In the genomic region with DNA sequence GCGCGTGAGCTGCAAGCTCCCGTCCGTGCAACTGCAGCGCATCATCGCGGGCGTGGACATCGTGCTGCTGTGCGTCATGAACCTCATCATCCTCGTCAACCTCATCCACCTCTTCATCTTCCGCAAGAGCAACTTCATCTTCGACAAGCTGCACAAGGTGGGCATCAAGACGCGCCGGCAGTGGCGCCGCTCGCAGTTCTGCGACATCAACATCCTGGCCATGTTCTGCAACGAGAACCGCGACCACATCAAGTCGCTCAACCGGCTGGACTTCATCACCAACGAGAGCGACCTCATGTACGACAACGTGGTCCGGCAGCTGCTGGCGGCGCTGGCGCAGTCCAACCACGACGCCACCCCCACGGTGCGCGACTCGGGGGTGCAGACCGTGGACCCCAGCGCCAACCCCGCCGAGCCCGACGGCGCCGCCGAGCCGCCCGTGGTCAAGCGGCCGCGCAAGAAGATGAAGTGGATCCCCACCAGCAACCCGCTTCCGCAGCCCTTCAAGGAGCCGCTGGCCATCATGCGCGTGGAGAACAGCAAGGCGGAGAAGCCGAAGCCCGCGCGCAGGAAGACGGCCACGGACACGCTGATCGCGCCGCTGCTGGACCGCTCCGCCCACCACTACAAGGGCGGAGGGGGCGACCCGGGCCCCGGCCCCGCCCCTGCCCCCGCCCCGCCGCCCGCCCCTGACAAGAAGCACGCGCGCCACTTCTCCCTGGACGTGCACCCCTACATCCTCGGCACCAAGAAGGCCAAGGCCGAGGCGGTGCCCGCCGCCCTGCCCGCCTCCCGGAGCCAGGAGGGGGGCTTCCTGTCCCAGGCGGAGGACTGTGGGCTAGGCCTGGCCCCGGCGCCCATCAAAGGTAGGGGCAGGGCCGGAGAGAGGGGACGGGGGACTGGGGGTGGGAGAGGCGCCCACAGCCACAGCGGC, we compare ENCODE assay signal across 19 cellular contexts.
"Had no signal": no experiment of that assay in that cellular context is flagged by ENCODE, and none has a peak within 500 bp of the region (broad histone marks: within the 10 kb centered on the region; RNA-seq: fewer than 3 reads in every experiment).

No MANE protein-coding gene starts in this region.

- H3K27ac Mint-ChIP-seq: activated CD4-positive, alpha-beta memory T cell treated with anti-CD3 and anti-CD28 coated beads for 36 hours; activated CD4-positive, alpha-beta T cell treated with anti-CD3 and anti-CD28 coated beads for 36 hours; activated CD8-positive, alpha-beta memory T cell treated with anti-CD3 and anti-CD28 coated beads, Interleukin-2, amount 10 ng/mL, durations not matched to agents 7 days and 5 days; activated naive CD8-positive, alpha-beta T cell treated with anti-CD3 and anti-CD28 coated beads, Interleukin-2, amount 10 ng/mL, durations not matched to agents 7 days and 5 days; activated T-helper 2 cell treated with anti-CD3 and anti-CD28 coated beads, Interferon-gamma antibody, Interleukin-2, Interleukin-4, amounts not matched to agents 10 μg/mL and 5 μg/mL and 100 μg/mL, durations not matched to agents 14 hours and 24 hours and 36 hours; effector memory CD8-positive, alpha-beta T cell; mesothelial cell of epicardium; stimulated activated naive CD8-positive, alpha-beta T cell treated with anti-CD3 and anti-CD28 coated beads, Interleukin-15, amount 100 ng/mL, for 72 hours; T-cell; WTC11 had no signal

- H3K9me3 Mint-ChIP-seq: activated CD4-positive, alpha-beta memory T cell treated with anti-CD3 and anti-CD28 coated beads for 36 hours; activated naive CD8-positive, alpha-beta T cell treated with anti-CD3 and anti-CD28 coated beads, Interleukin-2, amount 10 ng/mL, durations not matched to agents 7 days and 5 days; activated T-helper 2 cell treated with anti-CD3 and anti-CD28 coated beads, Interferon-gamma antibody, Interleukin-2, Interleukin-4, amounts not matched to agents 10 μg/mL and 5 μg/mL and 100 μg/mL, durations not matched to agents 14 hours and 24 hours and 36 hours; effector memory CD8-positive, alpha-beta T cell; mesothelial cell of epicardium; stimulated activated naive CD8-positive, alpha-beta T cell treated with anti-CD3 and anti-CD28 coated beads, Interleukin-15, amount 100 ng/mL, for 72 hours; T-cell; WTC11 had no signal

- ATAC-seq: activated CD4-positive, alpha-beta T cell treated with anti-CD3 and anti-CD28 coated beads for 36 hours; activated CD8-positive, alpha-beta memory T cell treated with anti-CD3 and anti-CD28 coated beads, Interleukin-2, amount 10 ng/mL, durations not matched to agents 7 days and 5 days; effector memory CD8-positive, alpha-beta T cell; left cardiac atrium; pancreas; stimulated activated naive CD8-positive, alpha-beta T cell treated with anti-CD3 and anti-CD28 coated beads, Interleukin-15, amount 100 ng/mL, for 72 hours; T-cell; WTC11 had no signal

- DNase-seq: activated CD4-positive, alpha-beta memory T cell treated with anti-CD3 and anti-CD28 coated beads for 36 hours; activated CD8-positive, alpha-beta memory T cell treated with anti-CD3 and anti-CD28 coated beads, Interleukin-2, amount 10 ng/mL, durations not matched to agents 7 days and 5 days; activated naive CD4-positive, alpha-beta T cell treated with Interleukin-2 at 50 U/mL for 16 hours; amygdala; effector memory CD8-positive, alpha-beta T cell; esophagus squamous epithelium; left cardiac atrium; stimulated activated CD4-positive, alpha-beta T cell treated with anti-CD3 and anti-CD28 coated beads, Interleukin-2, amount 100 ng/mL, for 24 hours; stimulated activated naive CD8-positive, alpha-beta T cell treated with anti-CD3 and anti-CD28 coated beads, Interleukin-15, amount 100 ng/mL, for 72 hours; T-cell; trophoblast cell had no signal

- H3K4me3 Mint-ChIP-seq: activated CD4-positive, alpha-beta memory T cell treated with anti-CD3 and anti-CD28 coated beads for 36 hours; activated CD4-positive, alpha-beta T cell treated with anti-CD3 and anti-CD28 coated beads for 36 hours; activated CD8-positive, alpha-beta memory T cell treated with anti-CD3 and anti-CD28 coated beads, Interleukin-2, amount 10 ng/mL, durations not matched to agents 7 days and 5 days; activated naive CD8-positive, alpha-beta T cell treated with anti-CD3 and anti-CD28 coated beads, Interleukin-2, amount 10 ng/mL, durations not matched to agents 7 days and 5 days; effector memory CD8-positive, alpha-beta T cell; mesothelial cell of epicardium; stimulated activated naive CD8-positive, alpha-beta T cell treated with anti-CD3 and anti-CD28 coated beads, Interleukin-15, amount 100 ng/mL, for 72 hours; T-cell; WTC11 had no signal

- H3K27me3 ChIP-seq: pancreas had no signal

- H3K36me3 Mint-ChIP-seq: activated CD4-positive, alpha-beta memory T cell treated with anti-CD3 and anti-CD28 coated beads for 36 hours; activated CD8-positive, alpha-beta memory T cell treated with anti-CD3 and anti-CD28 coated beads, Interleukin-2, amount 10 ng/mL, durations not matched to agents 7 days and 5 days; activated naive CD8-positive, alpha-beta T cell treated with anti-CD3 and anti-CD28 coated beads, Interleukin-2, amount 10 ng/mL, durations not matched to agents 7 days and 5 days; T-cell; WTC11 had no signal

- H3K4me3 ChIP-seq: esophagus squamous epithelium, lung, pancreas, suprapubic skin had no signal

- H3K4me1 Mint-ChIP-seq: activated CD4-positive, alpha-beta T cell treated with anti-CD3 and anti-CD28 coated beads for 36 hours; mesothelial cell of epicardium; WTC11 had no signal

- H3K9me3 ChIP-seq: esophagus squamous epithelium, pancreas, suprapubic skin had no signal

- H3K36me3 ChIP-seq: esophagus squamous epithelium, pancreas, suprapubic skin had no signal

- H3K27ac ChIP-seq: esophagus squamous epithelium, pancreas, suprapubic skin had no signal

- H3K27me3 Mint-ChIP-seq: activated CD8-positive, alpha-beta memory T cell treated with anti-CD3 and anti-CD28 coated beads, Interleukin-2, amount 10 ng/mL, durations not matched to agents 7 days and 5 days had no signal
